8 cellular contexts compared by ENCODE assay signal in genomic region chr21:38277501-38278111, GRCh38. TPM values are rescaled to one million over a fixed set of nuclear protein-coding genes. Genes with fewer than 3 reads are reported as not detected.
A peak's percentile ranks its signal among the peaks of the same experiment; 100 is the strongest.
DNase-seq lines count a peak whose midpoint lies in the region; ATAC-seq, FAIRE-seq and TF ChIP-seq lines count a peak whose summit lies in the region.

No MANE protein-coding gene starts in this region.

- no peak for TF ChIP-seq CTCF in right lobe of liver (IDR thresholded peaks at IDR 0.05)
- no peak for TF ChIP-seq CTCF in HepG2 (CRISPR knock-in tag; IDR thresholded peaks at IDR 0.05)
- no peak for TF ChIP-seq CTCF in gastroesophageal sphincter (IDR thresholded peaks at IDR 0.05)
- TF ChIP-seq CTCF in type B pancreatic cell (conservative IDR thresholded peaks at IDR 0.05), result no peak

- H3K4me3 ChIP-seq in right lobe of liver (no peak overlapping the region), HepG2 (replicated peaks in 1 of 3; ENCODE audit: insufficient read depth in 1 of 3, low read depth in 2 of 3, low read length in 3 of 3) (no peak overlapping the region), gastroesophageal sphincter (no peak overlapping the region)

- H3K27me3 ChIP-seq in right lobe of liver (no peaks in the 10 kb centered on the region), HepG2 (ENCODE audit: control insufficient read depth in 1 of 2, insufficient read depth in 2 of 2, low read length in 2 of 2) (no peaks in the 10 kb centered on the region), gastroesophageal sphincter (peaks cover 10% of the 10 kb centered on the region)

- POLR2A ChIA-PET in HepG2 (lab: Yijun Ruan, JAX), result no interaction called here

- H2AFZ ChIP-seq in HepG2 (ENCODE audit: low read length), result no peak overlapping the region

- H3K4me1 ChIP-seq in right lobe of liver (no peaks in the 10 kb centered on the region), HepG2 (ENCODE audit: insufficient read depth, low read length) (no peaks in the 10 kb centered on the region), gastroesophageal sphincter (no peaks in the 10 kb centered on the region)

- H4K20me1 ChIP-seq in HepG2 (ENCODE audit: insufficient read depth, low read length), result no peaks in the 10 kb centered on the region

- CTCF ChIA-PET in HepG2 (lab: Yijun Ruan, JAX; ENCODE audit: low intra/inter-chr PET ratio, low total read pairs), result no interaction called here

- FAIRE-seq in HepG2 (lab: Jason Lieb, UNC), result no peak

- no peak for TF ChIP-seq RAD21 in HepG2 (CRISPR knock-in tag; IDR thresholded peaks at IDR 0.05)

- no peak for TF ChIP-seq POLR2A in right lobe of liver (IDR thresholded peaks at IDR 0.05)
- no peak for TF ChIP-seq POLR2A in HepG2 (IDR thresholded peaks at IDR 0.05; ENCODE audit: insufficient read depth in 1 of 2, low read depth in 2 of 2, low read length in 2 of 2)
- no peak for TF ChIP-seq POLR2A in gastroesophageal sphincter (IDR thresholded peaks at IDR 0.05)

- DNase-seq in right lobe of liver (no peak), HepG2 (ENCODE audit: low spot score) (no peak), T-helper 17 cell (no peak), type B pancreatic cell (ENCODE audit: extremely low spot score, unreplicated experiment) (no peak), OCI-M2 (lab: John Stamatoyannopoulos, UW; ENCODE audit: unreplicated experiment) (no peak)
- DNase-seq in activated CD4-positive, CD25-positive, alpha-beta regulatory T cell treated with anti-CD3 and anti-CD28 coated beads, Interleukin-2, amount 50 U/mL, for 72 hours, result no peak

- H3K27ac ChIP-seq in right lobe of liver, result no peak overlapping the region
- H3K27ac ChIP-seq in HepG2 (ENCODE audit: extremely low read length, insufficient read depth, low read length), result no peak overlapping the region
- H3K27ac ChIP-seq in gastroesophageal sphincter, result no peak overlapping the region

- H3K4me3 Mint-ChIP-seq in T-helper 17 cell, result no peak overlapping the region
- no peak overlapping the region for H3K4me3 Mint-ChIP-seq in type B pancreatic cell

- no TSS peak for BruUV-seq in HepG2 (replicated peaks; lab: Mats Ljungman, UMichigan)

- 64% methylated on average over 9 of the region's 9 CpGs for WGBS in right lobe of liver (ENCODE audit: insufficient coverage, low coverage, low lambda C conversion rate, missing lambda C conversion rate)
- 30% methylated on average over 9 of the region's 9 CpGs for WGBS in HepG2 (ENCODE audit: low lambda C conversion rate)
- WGBS in gastroesophageal sphincter (ENCODE audit: low coverage in 1 of 2), 2 donors, result 20 to 39% methylated on average over 7 to 9 of the region's 9 CpGs

- ATAC-seq in right lobe of liver (peak; percentile 33 to 74 (median 56)), HepG2 (no peak), T-helper 17 cell (peak; percentile 36), gastroesophageal sphincter (peak; percentile 92), GM21423 (IDR thresholded peaks at IDR 0.05; ENCODE audit: unreplicated experiment) (no peak)

- H3K36me3 Mint-ChIP-seq in T-helper 17 cell (ENCODE audit: low read depth), result no peaks in the 10 kb centered on the region
- no peaks in the 10 kb centered on the region for H3K36me3 Mint-ChIP-seq in type B pancreatic cell

- H3K4me2 ChIP-seq in HepG2 (ENCODE audit: low read depth, low read length), result no peak overlapping the region

- H3K27ac Mint-ChIP-seq in T-helper 17 cell (no peak overlapping the region), type B pancreatic cell (peak overlapping the region; percentile 27)

- H3K9me3 ChIP-seq in right lobe of liver, result no peaks in the 10 kb centered on the region
- no peaks in the 10 kb centered on the region for H3K9me3 ChIP-seq in HepG2 (ENCODE audit: low read length)
- no peaks in the 10 kb centered on the region for H3K9me3 ChIP-seq in T-helper 17 cell (ENCODE audit: control insufficient read depth, low read length, poor library complexity, severe bottlenecking)
- H3K9me3 ChIP-seq in gastroesophageal sphincter, result no peaks in the 10 kb centered on the region

- intact Hi-C loops in right lobe of liver (cut with DNase I) (no loop called here), HepG2 (cut with micrococcal nuclease; ENCODE audit: unreplicated experiment) (no loop called here)

- TF ChIP-seq EP300 in HepG2 (IDR thresholded peaks at IDR 0.05; ENCODE audit: low read depth in 2 of 2, low read length in 2 of 2) (no peak), HepG2 (CRISPR knock-in tag; IDR thresholded peaks at IDR 0.05; ENCODE audit: borderline replicate concordance) (no peak), gastroesophageal sphincter (IDR thresholded peaks at IDR 0.05) (no peak)

- in situ Hi-C loops in HepG2 (cut with HindIII; ENCODE audit: extremely low pct_ligation_motif_present, low pct_unique_long_range_greater_than_20kb), result no loop called here

- no peaks in the 10 kb centered on the region for H3K79me2 ChIP-seq in HepG2 (ENCODE audit: insufficient read depth, low read length)

- H3K4me1 Mint-ChIP-seq in T-helper 17 cell, result no peaks in the 10 kb centered on the region
- H3K4me1 Mint-ChIP-seq in type B pancreatic cell (ENCODE audit: unreplicated experiment), result peaks cover 8% of the 10 kb centered on the region

- H3K36me3 ChIP-seq in right lobe of liver, result no peaks in the 10 kb centered on the region
- no peaks in the 10 kb centered on the region for H3K36me3 ChIP-seq in HepG2 (replicated peaks in 1 of 2; ENCODE audit: control insufficient read depth in 1 of 2, insufficient read depth in 2 of 2, low read length in 2 of 2)
- no peaks in the 10 kb centered on the region for H3K36me3 ChIP-seq in gastroesophageal sphincter

- peaks cover 15% of the 10 kb centered on the region for H3K9me3 Mint-ChIP-seq in type B pancreatic cell

- no peak overlapping the region for H3K9ac ChIP-seq in HepG2 (ENCODE audit: insufficient read depth, low read depth, low read length)

- H3K27me3 Mint-ChIP-seq in T-helper 17 cell (no peaks in the 10 kb centered on the region), type B pancreatic cell (peaks cover 13% of the 10 kb centered on the region)

TF ChIP-seq in HepG2, 621 proteins besides CTCF, POLR2A, EP300 and RAD21 (continues in another document):
- TF ChIP-seq ZNF703 (CRISPR knock-in tag; IDR thresholded peaks at IDR 0.05; ENCODE audit: borderline replicate concordance), result no peak
- no peak for TF ChIP-seq JUND (CRISPR knock-in tag; IDR thresholded peaks at IDR 0.05)
- TF ChIP-seq, protein P1, sequence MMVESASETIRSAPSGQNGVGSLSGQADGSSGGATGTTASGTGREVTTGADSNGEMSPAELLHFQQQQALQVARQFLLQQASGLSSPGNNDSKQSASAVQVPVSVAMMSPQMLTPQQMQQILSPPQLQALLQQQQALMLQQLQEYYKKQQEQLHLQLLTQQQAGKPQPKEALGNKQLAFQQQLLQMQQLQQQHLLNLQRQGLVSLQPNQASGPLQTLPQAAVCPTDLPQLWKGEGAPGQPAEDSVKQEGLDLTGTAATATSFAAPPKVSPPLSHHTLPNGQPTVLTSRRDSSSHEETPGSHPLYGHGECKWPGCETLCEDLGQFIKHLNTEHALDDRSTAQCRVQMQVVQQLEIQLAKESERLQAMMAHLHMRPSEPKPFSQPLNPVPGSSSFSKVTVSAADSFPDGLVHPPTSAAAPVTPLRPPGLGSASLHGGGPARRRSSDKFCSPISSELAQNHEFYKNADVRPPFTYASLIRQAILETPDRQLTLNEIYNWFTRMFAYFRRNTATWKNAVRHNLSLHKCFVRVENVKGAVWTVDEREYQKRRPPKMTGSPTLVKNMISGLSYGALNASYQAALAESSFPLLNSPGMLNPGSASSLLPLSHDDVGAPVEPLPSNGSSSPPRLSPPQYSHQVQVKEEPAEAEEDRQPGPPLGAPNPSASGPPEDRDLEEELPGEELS (CRISPR knock-in tag; IDR thresholded peaks at IDR 0.05), result no peak
- no peak for TF ChIP-seq CCAR2 (optimal IDR thresholded peaks at IDR 0.05; ENCODE audit: low read depth, low read length)
- TF ChIP-seq PITX1 (CRISPR knock-in tag; IDR thresholded peaks at IDR 0.05), result no peak
- no peak for TF ChIP-seq TIGD3 (CRISPR knock-in tag; IDR thresholded peaks at IDR 0.05; ENCODE audit: borderline replicate concordance)

RNA-seq across cellular contexts. Expression of gene KCNJ15, which starts 20.8 kb away (rescaled TPM):
- total RNA-seq in right lobe of liver (1 to 10 TPM in 4 of 6 experiments, under 1 TPM in 2; 0.43 to 3.5 (median 1.1) TPM), HepG2 (2016; rRNA removed; fragmentation: Illumina TruSeq; extraction: Trizol) (not detected in 2 replicates), T-helper 17 cell (under 1 TPM in 1 of 2 donors, not detected in 1; 0.12 TPM), gastroesophageal sphincter (1 to 10 TPM in 1 of 4 donors, under 1 TPM in 2, not detected in 1; 0.31 to 1.1 (median 0.81) TPM), type B pancreatic cell (ENCODE audit: low replicate concordance) (3.9 and 4.9 TPM in 2 replicates)
- total RNA-seq in HepG2 (2016; cell fraction: cytosol; rRNA removed; fragmentation: Illumina TruSeq; extraction: Trizol; ENCODE audit: low read depth), result not detected in 2 replicates
- total RNA-seq in HepG2 (2016; cell fraction: insoluble cytoplasmic fraction; rRNA removed; fragmentation: Illumina TruSeq; extraction: Trizol), result not detected in 2 replicates
- total RNA-seq in HepG2 (2016; cell fraction: membrane; rRNA removed; fragmentation: Illumina TruSeq; extraction: Trizol), result not detected in 2 replicates
- not detected in 2 replicates for total RNA-seq in HepG2 (2016; cell fraction: nucleus; rRNA removed; fragmentation: Illumina TruSeq; extraction: Trizol)
- polyA plus RNA-seq in HepG2 (2011; rRNA removed), result not detected in 2 replicates
- not detected in 2 replicates for polyA plus RNA-seq in HepG2 (2011; cell fraction: cytosol; rRNA removed)
- not detected in 2 replicates for polyA plus RNA-seq in HepG2 (2011; cell fraction: nucleus; rRNA removed)
- polyA plus RNA-seq in HepG2 (2012), result not detected in 2 replicates
- not detected in 2 replicates for polyA plus RNA-seq in HepG2 (2016; cell fraction: cytosol; fragmentation: Illumina TruSeq; extraction: Trizol; ENCODE audit: low read depth)
- polyA plus RNA-seq in HepG2 (2016; cell fraction: insoluble cytoplasmic fraction; fragmentation: Illumina TruSeq; extraction: Trizol; ENCODE audit: low read depth), result not detected in 2 replicates
- polyA plus RNA-seq in HepG2 (2016; cell fraction: membrane; fragmentation: Illumina TruSeq; extraction: Trizol; ENCODE audit: low read depth), result not detected in 2 replicates
- not detected in 2 replicates for polyA plus RNA-seq in HepG2 (2016; cell fraction: nucleus; fragmentation: Illumina TruSeq; extraction: Trizol; ENCODE audit: insufficient read depth, low read depth)
- polyA minus RNA-seq in HepG2 (2011; rRNA and poly(A)+ RNA removed; ENCODE audit: low replicate concordance), result 2.6 TPM in 1 of 2 replicates, not detected in the other
- polyA minus RNA-seq in HepG2 (2011; cell fraction: cytosol; rRNA and poly(A)+ RNA removed), result not detected in 2 replicates
- not detected in 2 replicates for polyA minus RNA-seq in HepG2 (2011; cell fraction: nucleus; rRNA and poly(A)+ RNA removed)

Comparison
In these comparisons a context has a peak if more than half of its experiments do, and no peak if none do; other contexts are left out.
1. ATAC-seq: peak in right lobe of liver (4 of 4), T-helper 17 cell (single experiment) and gastroesophageal sphincter (single experiment); none in HepG2 (single experiment) and GM21423 (single experiment).